In the genomic region with DNA sequence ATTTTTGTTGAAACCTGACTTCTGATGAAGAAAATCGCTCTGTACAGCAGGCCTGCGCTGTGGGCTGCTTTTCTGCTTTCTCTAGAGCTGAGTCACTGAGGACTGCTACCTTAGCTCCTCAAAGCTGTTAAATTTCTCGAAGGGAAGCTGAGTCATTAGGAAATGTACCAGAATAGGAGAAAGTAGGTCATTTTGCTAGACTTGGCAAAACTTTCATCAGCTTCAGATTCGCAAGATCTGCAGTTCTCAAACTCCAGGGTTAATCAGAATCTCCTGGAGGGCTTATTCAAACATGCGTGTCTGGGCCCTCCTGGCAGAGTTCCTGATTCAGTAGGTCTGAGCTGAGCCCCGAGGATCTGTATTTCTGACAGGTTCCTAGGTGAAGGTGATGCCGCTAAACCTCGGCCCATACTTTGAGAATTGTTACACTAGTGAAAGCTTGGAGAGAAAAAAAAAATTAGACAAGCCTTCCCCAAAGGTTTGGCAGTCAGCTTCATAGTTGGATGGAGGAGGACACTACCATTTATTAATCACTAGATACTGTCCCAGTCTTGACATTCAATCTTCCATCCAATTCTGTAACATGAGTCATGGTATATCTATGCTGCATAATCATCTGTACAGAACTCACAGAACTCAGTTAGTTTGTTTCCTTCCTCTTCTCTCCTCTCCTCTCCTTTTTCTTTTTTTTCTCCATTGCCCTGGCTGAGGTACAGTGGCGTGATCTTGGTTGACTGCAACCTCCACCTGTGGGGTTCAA, we compare ENCODE assay signal across 9 cellular contexts.
DNase-seq lines count a peak whose midpoint lies in the region; ATAC-seq and TF ChIP-seq lines count a peak whose summit lies in the region.
"Had no signal": no experiment of that assay in that cellular context is flagged by ENCODE, and none has a peak within 500 bp of the region (broad histone marks: within the 10 kb centered on the region; RNA-seq: fewer than 3 reads in every experiment).

No MANE protein-coding gene starts in this region.

- TF ChIP-seq CTCF in ascending aorta (IDR thresholded peaks at IDR 0.05) (no peak), kidney epithelial cell (IDR thresholded peaks at IDR 0.05; ENCODE audit: insufficient read depth, low read length, poor library complexity, severe bottlenecking) (no peak), thoracic aorta (IDR thresholded peaks at IDR 0.05) (no peak)

- no peaks in the 10 kb centered on the region for H3K9me3 Mint-ChIP-seq in activated T-cell treated with anti-CD3 and anti-CD28 coated beads, Interleukin-2, amount 50 U/mL, for 24 hours

- peak; percentile 64 for ATAC-seq in thoracic aorta (ENCODE audit: insufficient number of reproducible peaks, low FRiP score, low read depth)
- ATAC-seq in HG03108 (IDR thresholded peaks at IDR 0.05; ENCODE audit: unreplicated experiment), result no peak

- H3K27me3 Mint-ChIP-seq in activated T-cell treated with anti-CD3 and anti-CD28 coated beads, Interleukin-2, amount 50 U/mL, for 24 hours, result no peaks in the 10 kb centered on the region

- peak overlapping the region; percentile 18 for H3K4me3 Mint-ChIP-seq in activated T-cell treated with anti-CD3 and anti-CD28 coated beads, Interleukin-2, amount 50 U/mL, for 24 hours

- H3K4me1 Mint-ChIP-seq in activated T-cell treated with anti-CD3 and anti-CD28 coated beads, Interleukin-2, amount 50 U/mL, for 24 hours (ENCODE audit: low read depth), result peaks cover 22% of the 10 kb centered on the region

- H3K36me3 Mint-ChIP-seq in activated T-cell treated with anti-CD3 and anti-CD28 coated beads, Interleukin-2, amount 50 U/mL, for 24 hours (ENCODE audit: low read depth), result no peaks in the 10 kb centered on the region

- peaks cover 0 to 12% of the 10 kb centered on the region in 2 donors for H3K4me1 ChIP-seq in ascending aorta
- peaks cover 6 to 17% of the 10 kb centered on the region in 2 donors for H3K4me1 ChIP-seq in thoracic aorta (ENCODE audit: control insufficient read depth in 1 of 2, low read depth in 2 of 2)

- peak overlapping the region; percentile 17 to 36 for H3K27ac ChIP-seq in ascending aorta
- H3K27ac ChIP-seq in thoracic aorta, result peak overlapping the region; percentile 7 to 39

- H3K27ac Mint-ChIP-seq in activated T-cell treated with anti-CD3 and anti-CD28 coated beads, Interleukin-2, amount 50 U/mL, for 24 hours, result peak overlapping the region; percentile 68

- no peak for DNase-seq in activated T-cell treated with anti-CD3 and anti-CD28 coated beads, Interleukin-2, amount 50 U/mL, for 24 hours
- no peak for DNase-seq in activated T-cell treated with anti-CD3 and anti-CD28 coated beads for 4 hours
- DNase-seq in ascending aorta (ENCODE audit: low spot score in 2 of 2), result peak in 1 of 2 donors; percentile 72
- peak; percentile 73 for DNase-seq in kidney epithelial cell (ENCODE audit: low read depth)
- DNase-seq in thoracic aorta (ENCODE audit: low spot score), result no peak
- no peak for DNase-seq in SKM-1 (lab: John Stamatoyannopoulos, UW; ENCODE audit: unreplicated experiment)
- no peak for DNase-seq in GM19238 (ENCODE audit: insufficient read length, low spot score)
- DNase-seq: DND-41 had no signal

- H3K27me3 ChIP-seq in ascending aorta (no peaks in the 10 kb centered on the region), kidney epithelial cell (ENCODE audit: control insufficient read depth, insufficient read depth, low read length) (no peaks in the 10 kb centered on the region), thoracic aorta (replicated peaks; ENCODE audit: insufficient read depth) (no peaks in the 10 kb centered on the region)

- H3K9me3 ChIP-seq in ascending aorta (no peaks in the 10 kb centered on the region), thoracic aorta (no peaks in the 10 kb centered on the region)

- intact Hi-C loops in ascending aorta (cut with DNase I), result no loop called here

- no peak overlapping the region for H3K4me3 ChIP-seq in ascending aorta
- H3K4me3 ChIP-seq in kidney epithelial cell (ENCODE audit: low read depth, low read length), result no peak overlapping the region
- H3K4me3 ChIP-seq in thoracic aorta, result peak overlapping the region; percentile 36

- no peaks in the 10 kb centered on the region for H3K36me3 ChIP-seq in ascending aorta
- no peaks in the 10 kb centered on the region for H3K36me3 ChIP-seq in kidney epithelial cell (ENCODE audit: control insufficient read depth, insufficient read depth, low read length)
- no peaks in the 10 kb centered on the region for H3K36me3 ChIP-seq in thoracic aorta
